ENCODE assay signal across 9 cellular contexts in the genomic region with DNA sequence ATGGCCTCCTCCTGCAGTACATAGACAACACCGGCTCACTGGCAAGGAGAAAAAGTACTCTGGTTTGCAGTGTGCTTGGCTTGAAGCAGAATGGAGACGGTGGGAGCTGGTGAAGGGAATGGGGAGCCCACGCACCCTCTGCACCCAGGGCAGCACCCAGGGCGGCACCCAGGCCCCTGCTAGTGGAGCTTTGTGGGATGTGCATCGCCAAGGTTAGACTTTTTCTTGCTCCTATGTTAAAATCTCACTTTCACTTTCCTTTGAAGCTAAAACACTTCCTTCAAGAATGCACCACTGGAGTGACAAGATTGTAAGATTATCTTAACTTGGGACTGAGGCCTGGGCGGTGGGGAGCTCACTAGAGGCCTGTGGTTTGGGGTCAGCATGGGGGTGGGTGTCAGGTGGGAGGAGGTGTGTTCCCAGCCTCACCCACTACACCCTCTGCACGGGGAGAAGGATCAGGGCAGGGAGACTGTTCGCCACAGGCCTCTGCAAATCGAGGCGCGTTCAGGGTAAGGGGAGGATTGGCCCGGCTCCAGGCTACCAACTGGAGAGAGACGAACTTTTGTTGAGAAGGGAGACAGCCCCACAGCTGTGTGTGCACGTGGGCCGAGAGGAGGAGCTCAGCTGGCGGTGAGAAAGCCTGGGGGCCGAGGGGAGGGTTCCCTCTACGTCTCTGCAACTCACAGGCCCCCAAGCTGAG.
DNase-seq lines count a peak whose midpoint lies in the region; ATAC-seq and TF ChIP-seq lines count a peak whose summit lies in the region.
"Had no signal": no experiment of that assay in that cellular context is flagged by ENCODE, and none has a peak within 500 bp of the region (broad histone marks: within the 10 kb centered on the region; RNA-seq: fewer than 3 reads in every experiment).

No MANE protein-coding gene starts in this region.

- no peak for TF ChIP-seq EP300 in neural cell (conservative IDR thresholded peaks at IDR 0.05; ENCODE audit: poor library complexity, severe bottlenecking)

- no peak overlapping the region for H2AFZ ChIP-seq in neural cell (ENCODE audit: low read depth, low read length)

- no peaks in the 10 kb centered on the region for H3K9me3 ChIP-seq in neural cell (ENCODE audit: low read length)

- H3K4me3 Mint-ChIP-seq in activated T-cell treated with anti-CD3 and anti-CD28 coated beads, Interleukin-2, amount 50 U/mL, for 72 hours = peak overlapping the region; percentile 92 to 97
- peak overlapping the region in 1 of 2 donors; percentile 60 for H3K4me3 Mint-ChIP-seq in CD14-positive monocyte

- no peak overlapping the region for H3K9ac ChIP-seq in neural cell (ENCODE audit: low read length)

- H3K4me2 ChIP-seq in neural cell (ENCODE audit: low read length) = no peak overlapping the region

- no peaks in the 10 kb centered on the region for H3F3A ChIP-seq in neural cell (ENCODE audit: insufficient read depth, low read length, poor library complexity, severe bottlenecking)

- TF ChIP-seq RAD21 in neural cell (conservative IDR thresholded peaks at IDR 0.05) = no peak

- H3K9me3 Mint-ChIP-seq in activated T-cell treated with anti-CD3 and anti-CD28 coated beads, Interleukin-2, amount 50 U/mL, for 72 hours = no peaks in the 10 kb centered on the region
- no peaks in the 10 kb centered on the region for H3K9me3 Mint-ChIP-seq in CD14-positive monocyte

- no peaks in the 10 kb centered on the region for H3K36me3 ChIP-seq in neural cell (ENCODE audit: insufficient read depth, low read length)

- no peak overlapping the region for H3K27ac ChIP-seq in neural cell (ENCODE audit: low read length)

- intact Hi-C loops in CD14-positive monocyte (cut with micrococcal nuclease) = no loop called here

- no peak for TF ChIP-seq CTCF in neural cell (IDR thresholded peaks at IDR 0.05; ENCODE audit: poor library complexity, severe bottlenecking)
- TF ChIP-seq CTCF in CD14-positive monocyte (IDR thresholded peaks at IDR 0.05) = no peak

- no peaks in the 10 kb centered on the region for H3K27me3 Mint-ChIP-seq in activated T-cell treated with anti-CD3 and anti-CD28 coated beads, Interleukin-2, amount 50 U/mL, for 72 hours (ENCODE audit: low read depth)
- peaks cover 4% of the 10 kb centered on the region in 3 donors for H3K27me3 Mint-ChIP-seq in CD14-positive monocyte (ENCODE audit: low read depth in 3 of 3)

- H3K27ac Mint-ChIP-seq in activated T-cell treated with anti-CD3 and anti-CD28 coated beads, Interleukin-2, amount 50 U/mL, for 72 hours = peak overlapping the region; percentile 85
- H3K27ac Mint-ChIP-seq in CD14-positive monocyte = peak overlapping the region in 2 of 7 donors; percentile 58 to 72

- no peaks in the 10 kb centered on the region for H3K9me2 ChIP-seq in neural cell (ENCODE audit: insufficient read depth, low read length)

- H3K4me1 Mint-ChIP-seq in activated T-cell treated with anti-CD3 and anti-CD28 coated beads, Interleukin-2, amount 50 U/mL, for 72 hours (ENCODE audit: low read depth) = peaks cover 44% of the 10 kb centered on the region
- H3K4me1 Mint-ChIP-seq in CD14-positive monocyte = peaks cover 6% of the 10 kb centered on the region

- peak; percentile 15 to 73 (median 52) for DNase-seq in stimulated activated naive CD4-positive, alpha-beta T cell (lab: John Stamatoyannopoulos, UW)
- no peak for DNase-seq in stimulated activated naive CD4-positive, alpha-beta T cell treated with Interleukin-2 at 50 U/mL for 16 hours (lab: John Stamatoyannopoulos, UW)
- DNase-seq in NAMALWA (ENCODE audit: low spot score) (peak; percentile 4), AG08395 (ENCODE audit: low spot score) (no peak), HuH-7.5 (ENCODE audit: low spot score) (no peak), CD14-positive monocyte (ENCODE audit: low spot score) (no peak)
- DNase-seq in activated T-cell treated with anti-CD3 and anti-CD28 coated beads, Interleukin-2, amount 50 U/mL, for 72 hours = peak; percentile 43 to 51
- DNase-seq: left cardiac atrium had no signal

- peak overlapping the region; percentile 8 for H3K4me3 ChIP-seq in neural cell (ENCODE audit: low read length)

- peak; percentile 74 to 81 for ATAC-seq in activated T-cell treated with anti-CD3 and anti-CD28 coated beads, Interleukin-2, amount 50 U/mL, for 72 hours (replicated peaks in 1 of 2)

- no peaks in the 10 kb centered on the region for H3K79me2 ChIP-seq in neural cell (replicated peaks; ENCODE audit: insufficient read depth, low read length)

- H4K20me1 ChIP-seq in neural cell (ENCODE audit: insufficient read depth) = peaks cover 12% of the 10 kb centered on the region

- H3K36me3 Mint-ChIP-seq in activated T-cell treated with anti-CD3 and anti-CD28 coated beads, Interleukin-2, amount 50 U/mL, for 72 hours (ENCODE audit: insufficient read depth in 2 of 2) = no peaks in the 10 kb centered on the region
- H3K36me3 Mint-ChIP-seq in CD14-positive monocyte = no peaks in the 10 kb centered on the region

- H3K27me3 ChIP-seq in neural cell (ENCODE audit: insufficient read depth, low read depth, low read length) = no peaks in the 10 kb centered on the region

TF ChIP-seq in neural cell, 6 proteins besides CTCF, POLR2A, EP300 and RAD21:
- TF ChIP-seq TAF1 (IDR thresholded peaks at IDR 0.05; ENCODE audit: low read depth) (no peak), MXI1 (conservative IDR thresholded peaks at IDR 0.05; ENCODE audit: poor library complexity, severe bottlenecking) (no peak), POLR2AphosphoS5 (IDR thresholded peaks at IDR 0.05) (no peak), EZH2 (IDR thresholded peaks at IDR 0.05; ENCODE audit: borderline replicate concordance, insufficient read depth, low read length, poor library complexity, severe bottlenecking) (no peak), SMC3 (conservative IDR thresholded peaks at IDR 0.05; ENCODE audit: poor library complexity) (no peak)
- TF ChIP-seq, protein P1, sequence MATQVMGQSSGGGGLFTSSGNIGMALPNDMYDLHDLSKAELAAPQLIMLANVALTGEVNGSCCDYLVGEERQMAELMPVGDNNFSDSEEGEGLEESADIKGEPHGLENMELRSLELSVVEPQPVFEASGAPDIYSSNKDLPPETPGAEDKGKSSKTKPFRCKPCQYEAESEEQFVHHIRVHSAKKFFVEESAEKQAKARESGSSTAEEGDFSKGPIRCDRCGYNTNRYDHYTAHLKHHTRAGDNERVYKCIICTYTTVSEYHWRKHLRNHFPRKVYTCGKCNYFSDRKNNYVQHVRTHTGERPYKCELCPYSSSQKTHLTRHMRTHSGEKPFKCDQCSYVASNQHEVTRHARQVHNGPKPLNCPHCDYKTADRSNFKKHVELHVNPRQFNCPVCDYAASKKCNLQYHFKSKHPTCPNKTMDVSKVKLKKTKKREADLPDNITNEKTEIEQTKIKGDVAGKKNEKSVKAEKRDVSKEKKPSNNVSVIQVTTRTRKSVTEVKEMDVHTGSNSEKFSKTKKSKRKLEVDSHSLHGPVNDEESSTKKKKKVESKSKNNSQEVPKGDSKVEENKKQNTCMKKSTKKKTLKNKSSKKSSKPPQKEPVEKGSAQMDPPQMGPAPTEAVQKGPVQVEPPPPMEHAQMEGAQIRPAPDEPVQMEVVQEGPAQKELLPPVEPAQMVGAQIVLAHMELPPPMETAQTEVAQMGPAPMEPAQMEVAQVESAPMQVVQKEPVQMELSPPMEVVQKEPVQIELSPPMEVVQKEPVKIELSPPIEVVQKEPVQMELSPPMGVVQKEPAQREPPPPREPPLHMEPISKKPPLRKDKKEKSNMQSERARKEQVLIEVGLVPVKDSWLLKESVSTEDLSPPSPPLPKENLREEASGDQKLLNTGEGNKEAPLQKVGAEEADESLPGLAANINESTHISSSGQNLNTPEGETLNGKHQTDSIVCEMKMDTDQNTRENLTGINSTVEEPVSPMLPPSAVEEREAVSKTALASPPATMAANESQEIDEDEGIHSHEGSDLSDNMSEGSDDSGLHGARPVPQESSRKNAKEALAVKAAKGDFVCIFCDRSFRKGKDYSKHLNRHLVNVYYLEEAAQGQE (IDR thresholded peaks at IDR 0.05; ENCODE audit: borderline replicate concordance) = no peak

Comparison
In these comparisons a context has a peak if more than half of its experiments do, and no peak if none do; other contexts are left out.
1. DNase-seq: peak in stimulated activated naive CD4-positive, alpha-beta T cell (6 of 6), NAMALWA (single experiment) and activated T-cell treated with anti-CD3 and anti-CD28 coated beads, Interleukin-2, amount 50 U/mL, for 72 hours (2 of 2); none in stimulated activated naive CD4-positive, alpha-beta T cell treated with Interleukin-2 at 50 U/mL for 16 hours (single experiment), AG08395 (single experiment), HuH-7.5 (single experiment) and CD14-positive monocyte (single experiment).